Comparison of ENCODE assay signal across 8 cellular contexts in the genomic region with DNA sequence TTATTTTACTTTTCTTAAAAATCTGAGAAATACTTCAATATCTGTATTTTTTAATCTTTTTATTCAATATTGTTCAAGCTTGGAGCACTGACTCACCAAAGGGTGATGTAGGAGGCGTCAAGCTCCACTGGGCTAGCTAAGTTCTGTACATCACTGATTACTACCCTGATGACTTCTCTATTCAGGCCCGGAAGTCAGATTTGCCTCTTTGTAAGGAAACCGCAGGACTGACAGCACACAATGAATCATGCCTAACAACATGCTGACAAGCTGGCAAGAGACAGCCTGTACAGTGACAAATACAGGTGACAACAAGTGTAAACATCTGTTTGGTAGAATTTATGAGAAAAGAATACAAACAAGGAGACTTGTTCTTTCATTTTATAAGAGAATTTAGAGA.
DNase-seq lines count a peak whose midpoint lies in the region; ATAC-seq and TF ChIP-seq lines count a peak whose summit lies in the region.

No MANE protein-coding gene starts in this region.

- peaks cover 2 to 6% of the 10 kb centered on the region in 2 donors for H3K9me3 Mint-ChIP-seq in effector memory CD8-positive, alpha-beta T cell
- H3K9me3 Mint-ChIP-seq in stimulated activated effector memory CD8-positive, alpha-beta T cell treated with anti-CD3 and anti-CD28 coated beads, Interleukin-12 subunit alpha, Interleukin-12 subunit beta, amount 100 ng/mL, for 72 hours = no peaks in the 10 kb centered on the region

- H3K4me1 Mint-ChIP-seq in effector memory CD8-positive, alpha-beta T cell (ENCODE audit: low read depth in 2 of 2) = no peaks in the 10 kb centered on the region
- H3K4me1 Mint-ChIP-seq in stimulated activated effector memory CD8-positive, alpha-beta T cell treated with anti-CD3 and anti-CD28 coated beads, Interleukin-12 subunit alpha, Interleukin-12 subunit beta, amount 100 ng/mL, for 72 hours = no peaks in the 10 kb centered on the region

- H3K27me3 ChIP-seq in GM06990 (replicated peaks; ENCODE audit: control insufficient read depth, insufficient read depth, low read length) = no peaks in the 10 kb centered on the region

- DNase-seq in GM06990 (ENCODE audit: extremely low read depth, insufficient read length) = peak; percentile 6
- DNase-seq in RPMI7951 (ENCODE audit: low read depth) = peak; percentile 72
- DNase-seq in effector memory CD8-positive, alpha-beta T cell = peak in 2 of 3 experiments; percentile 1 to 3
- DNase-seq in stimulated activated effector memory CD8-positive, alpha-beta T cell treated with anti-CD3 and anti-CD28 coated beads, Interleukin-12 subunit alpha, Interleukin-12 subunit beta, amount 100 ng/mL, for 72 hours (ENCODE audit: low spot score in 2 of 2) = peak in 1 of 2 donors; percentile 2
- no peak for DNase-seq in C1 segment of cervical spinal cord (lab: John Stamatoyannopoulos, UW)
- no peak for DNase-seq in DMS114 treated with DMSO at 0.1 percent for 48 hours (lab: John Stamatoyannopoulos, UW; ENCODE audit: unreplicated experiment)

- no peaks in the 10 kb centered on the region for H3K36me3 ChIP-seq in GM06990 (ENCODE audit: control insufficient read depth, insufficient read depth, low read length)

- no peak overlapping the region for H3K4me3 ChIP-seq in GM06990 (replicated peaks; ENCODE audit: low read depth, low read length)

- H3K27me3 Mint-ChIP-seq in effector memory CD8-positive, alpha-beta T cell = no peaks in the 10 kb centered on the region

- no peaks in the 10 kb centered on the region for H3K36me3 Mint-ChIP-seq in effector memory CD8-positive, alpha-beta T cell (ENCODE audit: insufficient read depth)
- no peaks in the 10 kb centered on the region for H3K36me3 Mint-ChIP-seq in stimulated activated effector memory CD8-positive, alpha-beta T cell treated with anti-CD3 and anti-CD28 coated beads, Interleukin-12 subunit alpha, Interleukin-12 subunit beta, amount 100 ng/mL, for 72 hours

- ATAC-seq in GM21423 (IDR thresholded peaks at IDR 0.05; ENCODE audit: unreplicated experiment) = peak; percentile 100
- peak; percentile 100 for ATAC-seq in HG03571 (IDR thresholded peaks at IDR 0.05; ENCODE audit: unreplicated experiment)
- ATAC-seq in effector memory CD8-positive, alpha-beta T cell (replicated peaks) = peak; percentile 93
- peak; percentile 100 for ATAC-seq in stimulated activated effector memory CD8-positive, alpha-beta T cell treated with anti-CD3 and anti-CD28 coated beads, Interleukin-12 subunit alpha, Interleukin-12 subunit beta, amount 100 ng/mL, for 72 hours

- H3K27ac Mint-ChIP-seq in effector memory CD8-positive, alpha-beta T cell = no peak overlapping the region
- H3K27ac Mint-ChIP-seq in stimulated activated effector memory CD8-positive, alpha-beta T cell treated with anti-CD3 and anti-CD28 coated beads, Interleukin-12 subunit alpha, Interleukin-12 subunit beta, amount 100 ng/mL, for 72 hours = no peak overlapping the region

- H3K4me3 Mint-ChIP-seq in effector memory CD8-positive, alpha-beta T cell = no peak overlapping the region
- H3K4me3 Mint-ChIP-seq in stimulated activated effector memory CD8-positive, alpha-beta T cell treated with anti-CD3 and anti-CD28 coated beads, Interleukin-12 subunit alpha, Interleukin-12 subunit beta, amount 100 ng/mL, for 72 hours = no peak overlapping the region

- no peak for TF ChIP-seq CTCF in GM06990 (IDR thresholded peaks at IDR 0.05; ENCODE audit: insufficient read depth, low read length, poor library complexity, severe bottlenecking)

Comparison
In these comparisons a context has a peak if more than half of its experiments do, and no peak if none do; other contexts are left out.
1. DNase-seq: peak in GM06990 (single experiment), RPMI7951 (single experiment) and effector memory CD8-positive, alpha-beta T cell (2 of 3); none in C1 segment of cervical spinal cord (0 of 14) and DMS114 treated with DMSO at 0.1 percent for 48 hours (single experiment).
2. Peak in every context shown above with its lines, with median percentiles within 50 percentile points of each other: ATAC-seq.